ENCODE assay signal across 21 cellular contexts in genomic region chr7:139673762-139674161, GRCh38.
DNase-seq lines count a peak whose midpoint lies in the region; ATAC-seq and TF ChIP-seq lines count a peak whose summit lies in the region.
"Had no signal": no experiment of that assay in that cellular context is flagged by ENCODE, and none has a peak within 500 bp of the region (broad histone marks: within the 10 kb centered on the region; RNA-seq: fewer than 3 reads in every experiment).

No MANE protein-coding gene starts in this region.

- H3K4me1 Mint-ChIP-seq in activated T-cell treated with anti-CD3 and anti-CD28 coated beads, Interleukin-2, amount 50 U/mL, for 24 hours (ENCODE audit: low read depth): peaks cover 62% of the 10 kb centered on the region
- H3K4me1 Mint-ChIP-seq in activated T-cell treated with anti-CD3 and anti-CD28 coated beads, Interleukin-2, amount 50 U/mL, for 4 hours (ENCODE audit: low read depth): peaks cover 43% of the 10 kb centered on the region
- H3K4me1 Mint-ChIP-seq in stimulated activated effector memory CD8-positive, alpha-beta T cell treated with anti-CD3 and anti-CD28 coated beads, Interleukin-12 subunit alpha, Interleukin-12 subunit beta, amount 100 ng/mL, for 72 hours: peaks cover 49% of the 10 kb centered on the region

- H3K27me3 Mint-ChIP-seq in activated T-cell treated with anti-CD3 and anti-CD28 coated beads, Interleukin-2, amount 50 U/mL, for 24 hours: no peaks in the 10 kb centered on the region
- no peaks in the 10 kb centered on the region for H3K27me3 Mint-ChIP-seq in activated T-cell treated with anti-CD3 and anti-CD28 coated beads, Interleukin-2, amount 50 U/mL, for 4 hours (ENCODE audit: low read depth)
- H3K27me3 Mint-ChIP-seq: activated CD4-positive, alpha-beta T cell treated with anti-CD3 and anti-CD28 coated beads, Interleukin-2, amount 10 ng/mL, durations not matched to agents 7 days and 5 days; activated naive CD4-positive, alpha-beta T cell treated with anti-CD3 and anti-CD28 coated beads, Interleukin-2, amount 50 U/mL, for 24 hours; CD4-positive, CD25-positive, alpha-beta regulatory T cell had no signal

- CTCF ChIA-PET in HEK293T (lab: Yijun Ruan, JAX): interaction anchor here (0.6 to 1.3 kb wide), 4 partner anchors 11 to 546 kb away, joined by 3 to 7 read pairs (median 4); no protein-coding TSS in a partner anchor

- POLR2A ChIA-PET in HEK293T (lab: Yijun Ruan, JAX): interaction anchor here (0.9 kb wide), 1 partner anchor 10 kb away, joined by 3 read pairs; no protein-coding TSS in a partner anchor

- peaks cover 27% of the 10 kb centered on the region for H3K36me3 Mint-ChIP-seq in activated T-cell treated with anti-CD3 and anti-CD28 coated beads, Interleukin-2, amount 50 U/mL, for 24 hours (ENCODE audit: low read depth)
- H3K36me3 Mint-ChIP-seq in activated T-cell treated with anti-CD3 and anti-CD28 coated beads, Interleukin-2, amount 50 U/mL, for 4 hours (ENCODE audit: insufficient read depth): peaks cover 14% of the 10 kb centered on the region
- H3K36me3 Mint-ChIP-seq in stimulated activated effector memory CD8-positive, alpha-beta T cell treated with anti-CD3 and anti-CD28 coated beads, Interleukin-12 subunit alpha, Interleukin-12 subunit beta, amount 100 ng/mL, for 72 hours: peaks cover 31% of the 10 kb centered on the region

- DNase-seq in activated T-cell treated with anti-CD3 and anti-CD28 coated beads, Interleukin-2, amount 50 U/mL, for 24 hours: no peak
- DNase-seq in activated T-cell treated with anti-CD3 and anti-CD28 coated beads, Interleukin-2, amount 50 U/mL, for 4 hours: no peak
- DNase-seq in HEK293T (ENCODE audit: extremely low spot score) (no peak), caudate nucleus (lab: John Stamatoyannopoulos, UW) (no peak), MV-4-11 (lab: John Stamatoyannopoulos, UW) (no peak), NCI-H1436 treated with DMSO at 0.1 percent for 48 hours (lab: John Stamatoyannopoulos, UW) (no peak)
- no peak for DNase-seq in stimulated activated effector memory CD8-positive, alpha-beta T cell treated with anti-CD3 and anti-CD28 coated beads, Interleukin-12 subunit alpha, Interleukin-12 subunit beta, amount 100 ng/mL, for 72 hours (ENCODE audit: low spot score in 2 of 2)
- DNase-seq: activated CD4-positive, alpha-beta T cell treated with anti-CD3 and anti-CD28 coated beads, Interleukin-2, amount 10 ng/mL, durations not matched to agents 7 days and 5 days; cortex of kidney; DMS53; HCEC 1CT; head of caudate nucleus; KBM-7; NCI-H2029; SHP77; stimulated activated naive CD4-positive, alpha-beta T cell; upper lobe of left lung had no signal

- ATAC-seq in activated T-cell treated with anti-CD3 and anti-CD28 coated beads, Interleukin-2, amount 50 U/mL, for 4 hours: no peak
- ATAC-seq in stimulated activated effector memory CD8-positive, alpha-beta T cell treated with anti-CD3 and anti-CD28 coated beads, Interleukin-12 subunit alpha, Interleukin-12 subunit beta, amount 100 ng/mL, for 72 hours: no peak
- no peak for ATAC-seq in HG03280 (IDR thresholded peaks at IDR 0.05; ENCODE audit: unreplicated experiment)
- ATAC-seq: sciatic nerve had no signal

- H3K4me3 Mint-ChIP-seq in activated T-cell treated with anti-CD3 and anti-CD28 coated beads, Interleukin-2, amount 50 U/mL, for 24 hours: no peak overlapping the region
- no peak overlapping the region for H3K4me3 Mint-ChIP-seq in activated T-cell treated with anti-CD3 and anti-CD28 coated beads, Interleukin-2, amount 50 U/mL, for 4 hours
- peak overlapping the region; percentile 53 for H3K4me3 Mint-ChIP-seq in stimulated activated effector memory CD8-positive, alpha-beta T cell treated with anti-CD3 and anti-CD28 coated beads, Interleukin-12 subunit alpha, Interleukin-12 subunit beta, amount 100 ng/mL, for 72 hours
- H3K4me3 Mint-ChIP-seq: activated CD4-positive, alpha-beta T cell treated with anti-CD3 and anti-CD28 coated beads, Interleukin-2, amount 10 ng/mL, durations not matched to agents 7 days and 5 days; activated naive CD4-positive, alpha-beta T cell treated with anti-CD3 and anti-CD28 coated beads, Interleukin-2, amount 50 U/mL, for 24 hours; CD4-positive, CD25-positive, alpha-beta regulatory T cell had no signal

- H3K27ac Mint-ChIP-seq in activated T-cell treated with anti-CD3 and anti-CD28 coated beads, Interleukin-2, amount 50 U/mL, for 24 hours: peak overlapping the region; percentile 94
- H3K27ac Mint-ChIP-seq in stimulated activated effector memory CD8-positive, alpha-beta T cell treated with anti-CD3 and anti-CD28 coated beads, Interleukin-12 subunit alpha, Interleukin-12 subunit beta, amount 100 ng/mL, for 72 hours: peak overlapping the region; percentile 89
- H3K27ac Mint-ChIP-seq: CD4-positive, CD25-positive, alpha-beta regulatory T cell had no signal

- no peaks in the 10 kb centered on the region for H3K9me3 Mint-ChIP-seq in activated T-cell treated with anti-CD3 and anti-CD28 coated beads, Interleukin-2, amount 50 U/mL, for 24 hours
- H3K9me3 Mint-ChIP-seq in activated T-cell treated with anti-CD3 and anti-CD28 coated beads, Interleukin-2, amount 50 U/mL, for 4 hours: no peaks in the 10 kb centered on the region
- no peaks in the 10 kb centered on the region for H3K9me3 Mint-ChIP-seq in stimulated activated effector memory CD8-positive, alpha-beta T cell treated with anti-CD3 and anti-CD28 coated beads, Interleukin-12 subunit alpha, Interleukin-12 subunit beta, amount 100 ng/mL, for 72 hours
- H3K9me3 Mint-ChIP-seq: activated CD4-positive, alpha-beta T cell treated with anti-CD3 and anti-CD28 coated beads, Interleukin-2, amount 10 ng/mL, durations not matched to agents 7 days and 5 days; activated naive CD4-positive, alpha-beta T cell treated with anti-CD3 and anti-CD28 coated beads, Interleukin-2, amount 50 U/mL, for 24 hours had no signal

- peak overlapping the region; percentile 32 for H3K27ac ChIP-seq in caudate nucleus (ENCODE audit: low read depth, low read length)

TF ChIP-seq in HEK293T, 16 proteins besides CTCF, POLR2A, EP300 and RAD21:
- TF ChIP-seq FOXA1 (IDR thresholded peaks at IDR 0.05) (no peak), ZNF384 (IDR thresholded peaks at IDR 0.05) (peak; percentile 35; the same call in 1 of the 2 replicates)
